17 cellular contexts compared by ENCODE assay signal in the genomic region with DNA sequence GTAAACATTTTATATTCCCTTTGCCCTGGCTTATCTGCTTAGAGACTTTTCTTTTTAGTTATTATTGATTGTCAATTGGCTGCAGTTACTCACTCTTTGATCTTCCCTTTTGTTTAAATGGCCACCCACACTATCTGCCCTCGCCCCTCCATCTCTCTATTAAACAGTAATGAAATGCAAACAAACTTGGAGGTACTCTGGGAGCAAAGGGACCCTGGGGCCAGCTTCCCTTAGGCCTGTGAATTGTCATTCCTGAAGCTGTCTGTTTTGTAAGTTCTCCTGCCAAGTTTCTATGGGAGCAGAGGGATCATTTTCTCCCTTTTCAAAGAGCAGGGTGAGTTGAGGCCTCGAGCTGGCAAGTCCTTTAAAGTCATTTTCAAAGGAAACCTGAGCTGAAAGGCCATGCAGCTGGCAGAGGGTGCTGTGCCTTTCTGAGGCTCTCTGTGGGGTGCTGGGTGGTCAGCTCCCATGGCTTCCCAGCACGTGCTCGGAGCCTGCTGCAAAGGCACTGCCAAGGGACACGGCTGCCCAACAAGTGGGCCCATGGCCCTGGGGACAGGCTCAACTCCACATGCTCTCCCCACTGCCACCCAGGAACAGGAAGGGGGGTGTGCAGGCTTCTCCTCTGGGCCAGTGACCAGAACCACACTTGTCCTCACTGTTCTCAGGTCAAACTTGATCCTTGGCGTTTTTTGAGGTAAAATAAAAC. TPM values are rescaled to one million over a fixed set of nuclear protein-coding genes. Genes with fewer than 3 reads are reported as not detected.
DNase-seq lines count a peak whose midpoint lies in the region; ATAC-seq and TF ChIP-seq lines count a peak whose summit lies in the region.
"Had no signal": no experiment of that assay in that cellular context is flagged by ENCODE, and none has a peak within 500 bp of the region (broad histone marks: within the 10 kb centered on the region; RNA-seq: fewer than 3 reads in every experiment).

No MANE protein-coding gene starts in this region.

- H3K4me1 ChIP-seq in heart right ventricle (peaks cover 0 to 8% (median 0%) of the 10 kb centered on the region in 9 donors), BE2C (no peaks in the 10 kb centered on the region)
- H3K4me1 ChIP-seq: spleen had no signal

- WGBS in heart right ventricle, 2 donors: 50 to 54% methylated on average over 6 of the region's 6 CpGs

- ATAC-seq in heart right ventricle (peak in 6 of 8 donors; percentile 31 to 68 (median 48)), HG02884 (IDR thresholded peaks at IDR 0.05; ENCODE audit: unreplicated experiment) (no peak)

- H3K9me3 ChIP-seq in heart right ventricle (no peaks in the 10 kb centered on the region), BE2C (no peaks in the 10 kb centered on the region)
- H3K9me3 ChIP-seq: spleen had no signal

- TF ChIP-seq CTCF in heart right ventricle (IDR thresholded peaks at IDR 0.05) (no peak), BE2C (IDR thresholded peaks at IDR 0.05; ENCODE audit: low read depth, low read length) (no peak)

- H3K36me3 ChIP-seq in H7 (replicated peaks; ENCODE audit: control insufficient read depth, insufficient read depth, low read length) (no peaks in the 10 kb centered on the region), heart right ventricle (peaks cover 0 to 47% (median 38%) of the 10 kb centered on the region in 9 donors), BE2C (no peaks in the 10 kb centered on the region)
- H3K36me3 ChIP-seq: WERI-Rb-1 had no signal

- H3K4me3 ChIP-seq in H7 (ENCODE audit: insufficient read depth, low read depth, low read length) (no peak overlapping the region), heart right ventricle (no peak overlapping the region), BE2C (ENCODE audit: low read depth, low read length) (no peak overlapping the region)
- H3K4me3 ChIP-seq: hepatocyte, spleen had no signal

- intact Hi-C loops in heart right ventricle (cut with DNase I): loop anchor here in 8 of 10 donors (10.0 kb wide), 4 partner anchors 105 to 505 kb away; no protein-coding TSS in a partner anchor

- DNase-seq in H7 (peak; percentile 37), NCI-H69 (lab: John Stamatoyannopoulos, UW) (peak; percentile 21), heart right ventricle (no peak), occipital lobe (lab: John Stamatoyannopoulos, UW) (peak; percentile 15), BE2C (no peak), epidermal melanocyte (ENCODE audit: insufficient read length, low spot score) (no peak)
- DNase-seq in activated CD8-positive, alpha-beta memory T cell treated with anti-CD3 and anti-CD28 coated beads for 24 hours: no peak
- DNase-seq: activated CD8-positive, alpha-beta memory T cell treated with anti-CD3 and anti-CD28 coated beads, Interleukin-2, amount 50 U/mL, for 48 hours; CD4-positive, CD25-positive, alpha-beta regulatory T cell; KBM-7; SIG-M5; spleen; WERI-Rb-1 had no signal

- no peak overlapping the region for H3K27ac ChIP-seq in heart right ventricle
- H3K27ac ChIP-seq: hepatocyte, WERI-Rb-1 had no signal

- H3K27me3 ChIP-seq in H7 (ENCODE audit: control insufficient read depth, insufficient read depth, low read length) (no peaks in the 10 kb centered on the region), heart right ventricle (no peaks in the 10 kb centered on the region), BE2C (no peaks in the 10 kb centered on the region)
- H3K27me3 ChIP-seq: hepatocyte, spleen had no signal

RNA-seq across cellular contexts. Expression of a gene that starts 17.4 kb away (rescaled TPM):
- total RNA-seq in H7 (2014; rRNA removed; shearing (Covaris generic)): not detected in 2 replicates
- total RNA-seq in heart right ventricle: not detected
- not detected for polyA plus RNA-seq in heart right ventricle
- total RNA-seq in occipital lobe: not detected
- not detected for polyA plus RNA-seq in BE2C (2012; ENCODE audit: insufficient read depth, insufficient read length, low read depth)
- total RNA-seq: astrocyte; CD4-positive, CD25-positive, alpha-beta regulatory T cell; hepatocyte; NCI-H460; spleen had no signal
- polyA plus RNA-seq: CD4-positive, CD25-positive, alpha-beta regulatory T cell; hepatocyte; spleen had no signal

RNA-seq across cellular contexts. Expression of a gene that starts 25.5 kb away (rescaled TPM):
- 2.8 and 6.8 TPM in 2 replicates for total RNA-seq in H7 (2014; rRNA removed; shearing (Covaris generic))
- 100 to 1,000 TPM in 2 of 10 donors, 10 to 100 TPM in 8; 27.9 to 154 (median 51.7) TPM for total RNA-seq in heart right ventricle
- 10 to 100 TPM; 33.9 to 52.2 TPM for polyA plus RNA-seq in heart right ventricle
- 7.5 TPM for total RNA-seq in occipital lobe
- polyA plus RNA-seq in BE2C (2012; ENCODE audit: insufficient read depth, insufficient read length, low read depth): 1.2 TPM

RNA-seq across cellular contexts. Expression of a gene that starts 49.6 kb away (rescaled TPM):
- total RNA-seq in H7 (2014; rRNA removed; shearing (Covaris generic)): 0.45 TPM in 1 of 2 replicates, not detected in the other
- total RNA-seq in heart right ventricle (not detected), occipital lobe (5.6 TPM)
- under 1 TPM in 1 of 2 donors, not detected in 1; 0.23 TPM for polyA plus RNA-seq in heart right ventricle
- not detected for polyA plus RNA-seq in BE2C (2012; ENCODE audit: insufficient read depth, insufficient read length, low read depth)
- total RNA-seq: CD4-positive, CD25-positive, alpha-beta regulatory T cell; NCI-H460; spleen had no signal
- polyA plus RNA-seq: CD4-positive, CD25-positive, alpha-beta regulatory T cell had no signal

Comparison
In these comparisons a context has a peak if more than half of its experiments do, and no peak if none do; other contexts are left out.
1. DNase-seq: peak in H7 (single experiment), NCI-H69 (single experiment) and occipital lobe (single experiment); none in heart right ventricle (0 of 2), activated CD8-positive, alpha-beta memory T cell treated with anti-CD3 and anti-CD28 coated beads for 24 hours (single experiment), BE2C (single experiment) and epidermal melanocyte (single experiment).